In genomic region chr4:25870081-25870480, GRCh38 we compare ENCODE assay signal across 1 cellular context.
A peak's percentile ranks its signal among the peaks of the same experiment; 100 is the strongest.
TF ChIP-seq lines count a peak whose summit lies in the region.

No MANE protein-coding gene starts in this region.

TF ChIP-seq in GM12878, 131 proteins besides CTCF, POLR2A, EP300 and RAD21:
- TF ChIP-seq ZBED1 (IDR thresholded peaks at IDR 0.05; ENCODE audit: borderline replicate concordance) (peak; percentile 33; the same call in 1 of the 2 replicates), MEF2A (IDR thresholded peaks at IDR 0.05; ENCODE audit: insufficient read depth, low read depth, low read length) (peak; percentile 78), ATF2 (IDR thresholded peaks at IDR 0.05; ENCODE audit: low read length) (peak; percentile 70), ZSCAN29 (IDR thresholded peaks at IDR 0.05) (no peak), ASH2L (IDR thresholded peaks at IDR 0.05; ENCODE audit: borderline replicate concordance, low read depth) (no peak), IKZF2 (IDR thresholded peaks at IDR 0.05) (0 out of 4 replicates have a peak, but pooled peaks of 1 of the 2 experiments have one; percentile 17), IRF4 (IDR thresholded peaks at IDR 0.05; ENCODE audit: low read depth, low read length) (0 out of 2 replicates have a peak, but pooled peaks have one; percentile 13), BACH1 (IDR thresholded peaks at IDR 0.05; ENCODE audit: borderline replicate concordance) (no peak), RUNX3 (IDR thresholded peaks at IDR 0.05; ENCODE audit: low read length) (peak; percentile 72), NFIC (IDR thresholded peaks at IDR 0.05; ENCODE audit: low read depth, low read length) (peak; percentile 68; the same call in 1 of the 2 replicates), TCF12 (IDR thresholded peaks at IDR 0.05; ENCODE audit: low read depth, low read length) (peak; percentile 62; the same call in 1 of the 2 replicates), TBL1XR1 (IDR thresholded peaks at IDR 0.05; ENCODE audit: low read depth, low read length) (0 out of 2 replicates have a peak, but pooled peaks have one; percentile 24), PAX5 (IDR thresholded peaks at IDR 0.05; ENCODE audit: borderline replicate concordance, low read depth, low read length) (peak; percentile 68; the same call in 1 of the 2 replicates), CBX5 (IDR thresholded peaks at IDR 0.05; ENCODE audit: low read depth) (peak; percentile 98), BCL11A (IDR thresholded peaks at IDR 0.05; ENCODE audit: low read depth, low read length) (no peak), YY1 (IDR thresholded peaks at IDR 0.05; ENCODE audit: low read depth, low read length) (0 out of 2 replicates have a peak, but pooled peaks have one; percentile 20), TCF7 (IDR thresholded peaks at IDR 0.05; ENCODE audit: borderline replicate concordance) (0 out of 2 replicates have a peak, but pooled peaks have one; percentile 18), JUND (IDR thresholded peaks at IDR 0.05; ENCODE audit: low read depth, low read length) (no peak), ETV6 (conservative IDR thresholded peaks at IDR 0.05 in 1 of 2, IDR thresholded peaks at IDR 0.05 in 1 of 2; ENCODE audit: borderline replicate concordance in 1 of 2, low read depth in 1 of 2) (peak in 1 of 2 experiments; percentile 19; a peak in 1 of 4 replicates), TCF3 (IDR thresholded peaks at IDR 0.05; ENCODE audit: borderline replicate concordance, insufficient read depth, low read depth, low read length) (peak; percentile 36; the same call in 1 of the 2 replicates), SP1 (IDR thresholded peaks at IDR 0.05; ENCODE audit: low read depth, low read length) (no peak)
